In the genomic region with DNA sequence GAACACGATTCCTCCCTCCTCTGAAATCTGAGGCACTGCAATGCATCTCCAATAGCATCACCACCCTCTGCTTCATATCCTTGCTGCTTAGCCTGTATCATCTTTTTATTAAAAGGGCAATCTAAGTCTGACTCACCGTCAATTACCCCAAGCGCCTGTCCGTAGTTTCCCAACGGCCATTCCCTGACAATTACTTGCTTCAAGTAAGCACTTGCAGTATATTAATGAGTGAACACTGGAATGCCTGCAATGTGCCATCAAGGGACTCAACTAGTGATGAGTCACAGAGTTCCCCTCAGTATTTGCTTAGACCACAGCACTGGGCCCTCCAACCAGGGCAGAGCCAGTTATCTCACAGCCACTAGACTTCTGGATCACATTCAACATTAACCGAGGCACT, we compare ENCODE assay signal across 12 cellular contexts. TPM values are rescaled to one million over a fixed set of nuclear protein-coding genes. Genes with fewer than 3 reads are reported as not detected.
DNase-seq lines count a peak whose midpoint lies in the region; ATAC-seq and TF ChIP-seq lines count a peak whose summit lies in the region.
"Had no signal": no experiment of that assay in that cellular context is flagged by ENCODE, and none has a peak within 500 bp of the region (broad histone marks: within the 10 kb centered on the region; RNA-seq: fewer than 3 reads in every experiment).

No MANE protein-coding gene starts in this region.

- H3K14ac ChIP-seq in IMR-90 (replicated peaks; ENCODE audit: low read depth, low read length) (peak overlapping the region; percentile 10; the same call in 1 of the 2 replicates), mesenchymal stem cell (ENCODE audit: low read length in 2 of 2) (no peak overlapping the region)

- WGBS in IMR-90 (ENCODE audit: extremely low coverage in 2 of 2, insufficient read length in 1 of 2), 2 experiments, result 33% methylated on average over 1 of the region's 6 CpGs; no CpG with 5 or more reads in 1 of the 2 experiments
- WGBS in mesenchymal stem cell, result 5% methylated on average over 5 of the region's 6 CpGs

- H3K4me2 ChIP-seq in IMR-90 (ENCODE audit: low read depth, low read length) (peak overlapping the region; percentile 29; the same call in 1 of the 2 replicates), mesenchymal stem cell (ENCODE audit: low read length, poor library complexity, severe bottlenecking) (no peak overlapping the region)

- peak overlapping the region; percentile 27; the same call in 1 of the 2 replicates for H2BK20ac ChIP-seq in IMR-90 (ENCODE audit: low read depth, low read length)

- H2AK9ac ChIP-seq in IMR-90 (replicated peaks; ENCODE audit: low read depth, low read length, poor library complexity), result no peak overlapping the region

- H4K5ac ChIP-seq in IMR-90 (ENCODE audit: low read depth, low read length), result no peak overlapping the region

- no peak overlapping the region for H3K4me3 ChIP-seq in IMR-90 (ENCODE audit: insufficient read depth, low read depth, low read length)
- no peak overlapping the region for H3K4me3 ChIP-seq in mesenchymal stem cell (ENCODE audit: insufficient read depth in 1 of 2, low read depth in 1 of 2, low read length in 2 of 2)

- H3K18ac ChIP-seq in IMR-90 (ENCODE audit: low read depth, low read length) (no peak overlapping the region), mesenchymal stem cell (ENCODE audit: low read depth in 1 of 2, low read length in 2 of 2) (no peak overlapping the region)

- H3K36me3 ChIP-seq in IMR-90 (ENCODE audit: control insufficient read depth, insufficient read depth, low read length) (no peaks in the 10 kb centered on the region), mesenchymal stem cell (ENCODE audit: control insufficient read depth in 1 of 2, insufficient read depth in 2 of 2, low read depth in 1 of 2, low read length in 2 of 2) (no peaks in the 10 kb centered on the region)

- H3K9me3 ChIP-seq in IMR-90 (ENCODE audit: control insufficient read depth, insufficient read depth, low read length) (no peaks in the 10 kb centered on the region), mesenchymal stem cell (ENCODE audit: control insufficient read depth, low read length) (no peaks in the 10 kb centered on the region)

- H3K27me3 Mint-ChIP-seq in chondrocyte (ENCODE audit: low read depth), result no peaks in the 10 kb centered on the region

- peaks cover 31% of the 10 kb centered on the region for H3K4me1 Mint-ChIP-seq in chondrocyte (ENCODE audit: low read depth)

- no peak for TF ChIP-seq RAD21 in IMR-90 (IDR thresholded peaks at IDR 0.05; ENCODE audit: low read length)

- peak overlapping the region; percentile 67 for H2BK120ac ChIP-seq in IMR-90 (ENCODE audit: low read depth, low read length)
- no peak overlapping the region for H2BK120ac ChIP-seq in mesenchymal stem cell (ENCODE audit: low read depth, low read length)

- TF ChIP-seq POLR2A in IMR-90 (IDR thresholded peaks at IDR 0.05; ENCODE audit: low read depth, low read length), result no peak

- H3K9ac ChIP-seq in IMR-90 (ENCODE audit: low read depth, low read length), result no peak overlapping the region
- peak overlapping the region; percentile 60 for H3K9ac ChIP-seq in mesenchymal stem cell (ENCODE audit: low read length)

- TF ChIP-seq CTCF in AG09319 (IDR thresholded peaks at IDR 0.05; ENCODE audit: low read depth, low read length), result no peak
- TF ChIP-seq CTCF in IMR-90 (conservative IDR thresholded peaks at IDR 0.05; ENCODE audit: low read depth, low read length), result no peak
- no peak for TF ChIP-seq CTCF in chondrocyte (IDR thresholded peaks at IDR 0.05)

- BruUV-seq in IMR-90 (replicated peaks; lab: Mats Ljungman, UMichigan), result no TSS peak

- peak overlapping the region; percentile 76 for H3K27ac Mint-ChIP-seq in chondrocyte (ENCODE audit: unreplicated experiment)
- H3K27ac Mint-ChIP-seq: activated naive CD4-positive, alpha-beta T cell treated with anti-CD3 and anti-CD28 coated beads for 36 hours had no signal

- no peak overlapping the region for H3K27ac ChIP-seq in IMR-90 (ENCODE audit: insufficient read depth, low read length)
- peak overlapping the region; percentile 90 for H3K27ac ChIP-seq in mesenchymal stem cell (ENCODE audit: low read length, poor library complexity, severe bottlenecking)

- H2AK5ac ChIP-seq in IMR-90 (ENCODE audit: low read depth, low read length) (no peak overlapping the region), mesenchymal stem cell (ENCODE audit: low read length, severe bottlenecking) (no peak overlapping the region)

- dilution Hi-C loops in IMR-90 (cut with HindIII; ENCODE audit: low sequenced_read_pairs, unreplicated experiment), result no loop called here

- H2BK5ac ChIP-seq in IMR-90 (ENCODE audit: low read depth, low read length, poor library complexity, severe bottlenecking) (peak overlapping the region; percentile 78), mesenchymal stem cell (ENCODE audit: low read depth, low read length, poor library complexity, severe bottlenecking) (no peak overlapping the region)

- H3K4ac ChIP-seq in IMR-90 (ENCODE audit: low read depth, low read length) (peak overlapping the region; percentile 56), mesenchymal stem cell (ENCODE audit: low read depth in 1 of 2, low read length in 2 of 2) (no peak overlapping the region)

- POLR2A ChIA-PET in IMR-90 (lab: Charles Lee; ENCODE audit: unreplicated experiment), result interaction anchor here (0.6 kb wide), 1 partner anchor 8 kb away, joined by 3 read pairs; no protein-coding TSS in a partner anchor

- peaks cover 21% of the 10 kb centered on the region for H3K9me3 Mint-ChIP-seq in chondrocyte (ENCODE audit: low read depth)
- H3K9me3 Mint-ChIP-seq: activated naive CD4-positive, alpha-beta T cell treated with anti-CD3 and anti-CD28 coated beads for 36 hours had no signal

- H3K23ac ChIP-seq in IMR-90 (ENCODE audit: low read depth, low read length) (no peak overlapping the region), mesenchymal stem cell (ENCODE audit: low read length in 2 of 2) (no peak overlapping the region)

- peaks cover 10% of the 10 kb centered on the region for H3K9me1 ChIP-seq in IMR-90 (ENCODE audit: insufficient read depth, low read length)

- CTCF ChIA-PET in IMR-90 (lab: Yijun Ruan, JAX), result interaction anchor here (0.5 to 0.6 kb wide), 2 partner anchors 41 to 787 kb away, joined by 3 to 4 read pairs; no protein-coding TSS in a partner anchor

- intact Hi-C loops in IMR-90 (cut with micrococcal nuclease), result no loop called here

- peak overlapping the region; percentile 7 for H3K4me3 Mint-ChIP-seq in chondrocyte (ENCODE audit: unreplicated experiment)
- H3K4me3 Mint-ChIP-seq: activated naive CD4-positive, alpha-beta T cell treated with anti-CD3 and anti-CD28 coated beads for 36 hours had no signal

- H3K4me1 ChIP-seq in IMR-90 (ENCODE audit: control insufficient read depth, insufficient read depth, low read length) (peaks cover 12% of the 10 kb centered on the region), mesenchymal stem cell (ENCODE audit: control insufficient read depth, insufficient read depth, low read depth, low read length) (peaks cover 4% of the 10 kb centered on the region)

- no peaks in the 10 kb centered on the region for H4K20me1 ChIP-seq in IMR-90 (ENCODE audit: insufficient read depth, low read length)

- ATAC-seq in IMR-90 (ENCODE audit: low read depth) (peak; percentile 96), GM18520 (IDR thresholded peaks at IDR 0.05; ENCODE audit: unreplicated experiment) (no peak), HG02623 (IDR thresholded peaks at IDR 0.05; ENCODE audit: unreplicated experiment) (no peak)

- peak overlapping the region; percentile 94; the same call in 1 of the 3 replicates for H2BK15ac ChIP-seq in IMR-90 (ENCODE audit: low read depth, low read length)
- no peak overlapping the region for H2BK15ac ChIP-seq in mesenchymal stem cell (ENCODE audit: low read depth, poor library complexity, severe bottlenecking)

- H4K91ac ChIP-seq in IMR-90 (ENCODE audit: insufficient read depth, low read depth, low read length) (no peak overlapping the region), mesenchymal stem cell (ENCODE audit: low read length) (no peak overlapping the region)

- H3K79me1 ChIP-seq in IMR-90 (ENCODE audit: low read depth in 1 of 2, low read length in 2 of 2) (no peaks in the 10 kb centered on the region), mesenchymal stem cell (replicated peaks; ENCODE audit: low read length, poor library complexity, severe bottlenecking) (no peaks in the 10 kb centered on the region)

- H3K56ac ChIP-seq in IMR-90 (ENCODE audit: extremely low read depth, insufficient read depth, low read length), result no peak overlapping the region

- peaks cover 14% of the 10 kb centered on the region for H3K36me3 Mint-ChIP-seq in chondrocyte (ENCODE audit: low read depth)

- no peak overlapping the region for H2BK12ac ChIP-seq in mesenchymal stem cell (ENCODE audit: low read length in 2 of 2)

- in situ Hi-C loops in IMR-90 (cut with MboI; ENCODE audit: low sequenced_read_pairs), result no loop called here

- DNase-seq in AG09319 (ENCODE audit: extremely low read depth, low read depth), result peak; percentile 55
- peak; percentile 95 for DNase-seq in IMR-90
- no peak for DNase-seq in chondrocyte (ENCODE audit: low spot score)
- peak; percentile 97 for DNase-seq in mesenchymal stem cell
- no peak for DNase-seq in NCI-H2081 (lab: John Stamatoyannopoulos, UW)
- no peak for DNase-seq in SKM-1 (lab: John Stamatoyannopoulos, UW; ENCODE audit: unreplicated experiment)
- DNase-seq: activated CD4-positive, CD25-positive, alpha-beta regulatory T cell treated with anti-CD3 and anti-CD28 coated beads, Interleukin-2, amount 50 U/mL, for 72 hours; activated naive CD4-positive, alpha-beta T cell treated with anti-CD3 and anti-CD28 coated beads for 36 hours; DMS153; stimulated activated CD4-positive, alpha-beta T cell treated with anti-CD3 and anti-CD28 coated beads, Interleukin-1b, Interleukin-23, amount 100 ng/mL, for 48 hours had no signal

- H2AFZ ChIP-seq in IMR-90 (replicated peaks; ENCODE audit: low read length, poor library complexity), result no peak overlapping the region
- H2AFZ ChIP-seq in mesenchymal stem cell (ENCODE audit: low read depth, low read length), result no peak overlapping the region

- H4K8ac ChIP-seq in IMR-90 (ENCODE audit: low read depth in 2 of 2, low read length in 2 of 2), result peak overlapping the region in 1 of 2 experiments; percentile 68; a peak in 2 of 4 replicates
- no peak overlapping the region for H4K8ac ChIP-seq in mesenchymal stem cell (ENCODE audit: low read length)

- H3K27me3 ChIP-seq in IMR-90 (ENCODE audit: control insufficient read depth, insufficient read depth, low read length) (no peaks in the 10 kb centered on the region), mesenchymal stem cell (ENCODE audit: control insufficient read depth in 1 of 2, insufficient read depth in 1 of 2, low read length in 2 of 2) (no peaks in the 10 kb centered on the region)

TF ChIP-seq in IMR-90, 13 proteins besides CTCF, POLR2A, EP300 and RAD21 (continues in another document):
- TF ChIP-seq CEBPB (IDR thresholded peaks at IDR 0.05; ENCODE audit: low read depth, low read length), result peak; percentile 85
- TF ChIP-seq NFE2L2 (IDR thresholded peaks at IDR 0.05; ENCODE audit: low read depth, low read length), result peak; percentile 30; the same call in 1 of the 2 replicates

RNA-seq across cellular contexts. Expression of a gene that starts 19.5 kb away (rescaled TPM):
- total RNA-seq in IMR-90 (2012; rRNA removed) (61.7 and 62.9 TPM in 2 replicates), chondrocyte (24.0 to 39.8 TPM (median 39.0 TPM) in 3 replicates)
- polyA plus RNA-seq in IMR-90 (2012; rRNA removed), result 10.8 and 17.4 TPM in 2 replicates
- 4.8 and 6.4 TPM in 2 replicates for polyA plus RNA-seq in IMR-90 (2012; cell fraction: cytosol; rRNA removed)
- polyA plus RNA-seq in IMR-90 (2012; cell fraction: nucleus; rRNA removed; ENCODE audit: low replicate concordance), result 1.6 and 12.4 TPM in 2 replicates
- polyA plus RNA-seq in mesenchymal stem cell (2013, experiment 1 of 2), result 7.0 TPM
- polyA plus RNA-seq in mesenchymal stem cell (2013, experiment 2 of 2), result 7.3 TPM

Comparison
In these comparisons a context has a peak if more than half of its experiments do, and no peak if none do; other contexts are left out.
1. DNase-seq: peak in AG09319 (single experiment), IMR-90 (single experiment) and mesenchymal stem cell (single experiment); none in chondrocyte (single experiment), NCI-H2081 (0 of 2) and SKM-1 (single experiment).